In genomic region chr14:37037636-37038387, GRCh38 we compare ENCODE assay signal across 26 cellular contexts.
"Had no signal": no experiment of that assay in that cellular context is flagged by ENCODE, and none has a peak within 500 bp of the region (broad histone marks: within the 10 kb centered on the region; RNA-seq: fewer than 3 reads in every experiment).

No MANE protein-coding gene starts in this region.

- H3K9ac ChIP-seq: neural progenitor cell had no signal

- H3K36me3 ChIP-seq: colonic mucosa, gastroesophageal sphincter, heart right ventricle, neural progenitor cell, prostate gland, right atrium auricular region, thyroid gland had no signal

- H3K4me1 ChIP-seq: colonic mucosa, prostate gland, right atrium auricular region had no signal

- H3K9me3 ChIP-seq: colonic mucosa, gastroesophageal sphincter, mucosa of descending colon, prostate gland, right atrium auricular region, thyroid gland had no signal

- H3K36me3 Mint-ChIP-seq: activated naive CD8-positive, alpha-beta T cell treated with anti-CD3 and anti-CD28 coated beads, Interleukin-2, amount 10 ng/mL, durations not matched to agents 7 days and 5 days; brain; immature natural killer cell; memory B cell; naive B cell; neural progenitor cell had no signal

- H3K4me1 Mint-ChIP-seq: activated CD4-positive, alpha-beta T cell treated with anti-CD3 and anti-CD28 coated beads, Interleukin-2, amount 10 ng/mL, durations not matched to agents 24 days and 14 days; activated naive CD8-positive, alpha-beta T cell treated with anti-CD3 and anti-CD28 coated beads, Interleukin-2, amount 10 ng/mL, durations not matched to agents 7 days and 5 days; immature natural killer cell; memory B cell; naive B cell; neural progenitor cell had no signal

- H3K4me3 ChIP-seq: colonic mucosa, gastroesophageal sphincter, heart right ventricle, mucosa of descending colon, neural progenitor cell, prostate gland, right atrium auricular region, thyroid gland had no signal

- H3K4me2 ChIP-seq: neural progenitor cell had no signal

- H3K27me3 Mint-ChIP-seq: activated CD4-positive, alpha-beta T cell treated with anti-CD3 and anti-CD28 coated beads, Interleukin-2, amount 10 ng/mL, durations not matched to agents 24 days and 14 days; activated naive CD8-positive, alpha-beta T cell treated with anti-CD3 and anti-CD28 coated beads, Interleukin-2, amount 10 ng/mL, durations not matched to agents 7 days and 5 days; activated T-cell treated with anti-CD3 and anti-CD28 coated beads, Interleukin-2, amount 50 U/mL, for 24 hours; brain; memory B cell; naive B cell had no signal

- H3K4me3 Mint-ChIP-seq: activated CD4-positive, alpha-beta T cell treated with anti-CD3 and anti-CD28 coated beads, Interleukin-2, amount 10 ng/mL, durations not matched to agents 24 days and 14 days; activated CD8-positive, alpha-beta T cell treated with anti-CD3 and anti-CD28 coated beads, Interleukin-2, amount 10 ng/mL, durations not matched to agents 7 days and 5 days; activated naive CD8-positive, alpha-beta T cell treated with anti-CD3 and anti-CD28 coated beads, Interleukin-2, amount 10 ng/mL, durations not matched to agents 7 days and 5 days; activated T-cell treated with anti-CD3 and anti-CD28 coated beads, Interleukin-2, amount 50 U/mL, for 24 hours; brain; endodermal cell; immature natural killer cell; memory B cell; naive B cell; neural progenitor cell had no signal

- DNase-seq: activated CD4-positive, alpha-beta T cell treated with anti-CD3 and anti-CD28 coated beads, Interleukin-2, amount 10 ng/mL, durations not matched to agents 24 days and 14 days; activated CD8-positive, alpha-beta T cell treated with anti-CD3 and anti-CD28 coated beads, Interleukin-2, amount 10 ng/mL, durations not matched to agents 7 days and 5 days; activated naive CD4-positive, alpha-beta T cell treated with Interleukin-2 at 50 U/mL for 16 hours; activated naive CD8-positive, alpha-beta T cell treated with anti-CD3 and anti-CD28 coated beads, Interleukin-2, amount 10 ng/mL, durations not matched to agents 7 days and 5 days; activated T-cell treated with anti-CD3 and anti-CD28 coated beads, Interleukin-2, amount 50 U/mL, for 24 hours; caudate nucleus; colonic mucosa; endodermal cell; heart right ventricle; immature natural killer cell; kidney glomerular epithelial cell; left ventricle myocardium superior; mucosa of descending colon; naive B cell; stimulated activated CD4-positive, alpha-beta T cell treated with anti-CD3 and anti-CD28 coated beads, Interleukin-2, amount 100 ng/mL, for 24 hours; stimulated activated naive CD4-positive, alpha-beta T cell treated with Interleukin-2 at 50 U/mL for 16 hours; T1000 had no signal

- H2AFZ ChIP-seq: neural progenitor cell had no signal

- H3K9me3 Mint-ChIP-seq: activated CD4-positive, alpha-beta T cell treated with anti-CD3 and anti-CD28 coated beads, Interleukin-2, amount 10 ng/mL, durations not matched to agents 24 days and 14 days; activated naive CD8-positive, alpha-beta T cell treated with anti-CD3 and anti-CD28 coated beads, Interleukin-2, amount 10 ng/mL, durations not matched to agents 7 days and 5 days; brain; endodermal cell; neural progenitor cell had no signal

- H3K27me3 ChIP-seq: colonic mucosa, gastroesophageal sphincter, heart right ventricle, neural progenitor cell, right atrium auricular region, thyroid gland had no signal

- H3K27ac Mint-ChIP-seq: activated CD4-positive, alpha-beta T cell treated with anti-CD3 and anti-CD28 coated beads, Interleukin-2, amount 10 ng/mL, durations not matched to agents 24 days and 14 days; activated CD8-positive, alpha-beta T cell treated with anti-CD3 and anti-CD28 coated beads, Interleukin-2, amount 10 ng/mL, durations not matched to agents 7 days and 5 days; activated naive CD8-positive, alpha-beta T cell treated with anti-CD3 and anti-CD28 coated beads, Interleukin-2, amount 10 ng/mL, durations not matched to agents 7 days and 5 days; activated T-cell treated with anti-CD3 and anti-CD28 coated beads, Interleukin-2, amount 50 U/mL, for 24 hours; activated T-helper 2 cell treated with anti-CD3 and anti-CD28 coated beads, Interferon-gamma antibody, Interleukin-2, Interleukin-4, amounts not matched to agents 10 μg/mL and 5 μg/mL and 100 μg/mL, durations not matched to agents 14 hours and 24 hours and 36 hours; brain; immature natural killer cell; memory B cell; naive B cell; neural progenitor cell had no signal

- H3K27ac ChIP-seq: colonic mucosa, epithelial cell of prostate, gastroesophageal sphincter, heart right ventricle, neural progenitor cell, prostate gland, right atrium auricular region, thyroid gland had no signal
